In the genomic region with DNA sequence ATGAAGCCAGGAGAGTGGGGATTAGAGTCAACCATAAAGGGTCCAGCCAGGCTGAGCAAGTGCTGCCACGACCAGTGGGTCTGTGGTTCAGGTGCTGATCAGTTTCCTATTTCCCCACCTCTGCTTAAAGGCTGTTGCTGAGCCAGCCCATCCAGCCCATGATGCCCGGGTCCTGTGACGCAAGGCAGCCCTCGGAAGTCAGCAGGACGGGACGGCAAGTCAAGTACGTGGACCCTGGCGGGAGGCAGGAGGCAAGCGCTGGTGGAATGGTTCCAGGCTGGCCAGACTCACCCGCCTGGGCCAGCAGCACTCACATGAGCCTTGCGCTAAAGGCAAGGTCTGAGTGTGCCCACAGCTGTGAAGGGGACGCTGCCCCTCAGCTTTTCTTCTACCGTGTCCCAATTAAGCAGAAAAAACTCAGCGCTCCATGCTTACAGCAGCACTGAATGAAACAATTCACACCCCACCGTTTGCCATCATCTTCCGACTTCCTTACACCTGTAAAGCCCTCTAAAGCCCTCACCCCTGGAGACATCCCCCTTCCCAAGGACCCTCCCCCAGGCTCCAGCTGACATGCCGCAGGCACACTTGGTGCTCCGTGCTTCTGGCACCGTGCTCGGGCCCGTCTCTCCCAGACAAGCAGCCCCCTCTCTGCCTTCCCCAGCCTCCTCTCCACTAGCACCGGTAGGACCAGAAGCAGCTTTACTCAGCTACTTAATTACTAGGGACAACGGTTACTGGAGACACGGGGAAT, we compare ENCODE assay signal across 28 cellular contexts.
"Had no signal": no experiment of that assay in that cellular context is flagged by ENCODE, and none has a peak within 500 bp of the region (broad histone marks: within the 10 kb centered on the region; RNA-seq: fewer than 3 reads in every experiment).

No MANE protein-coding gene starts in this region.

- ATAC-seq: foreskin keratinocyte; left cardiac atrium; left lung; naive thymus-derived CD8-positive, alpha-beta T cell; right cardiac atrium had no signal

- H3K27ac ChIP-seq: coronary artery, esophagus muscularis mucosa, foreskin keratinocyte, heart right ventricle, left lung, ovary, psoas muscle, skin epidermis, stomach, thyroid gland had no signal

- H3K9me3 ChIP-seq: esophagus muscularis mucosa, heart right ventricle, left lung, ovary, psoas muscle, stomach, thyroid gland had no signal

- DNase-seq: dermis blood vessel endothelial cell; effector memory CD4-positive, alpha-beta T cell; foreskin keratinocyte; glutamatergic neuron; heart right ventricle; hippocampal formation; left cardiac atrium; left lung; mesendoderm; midbrain; naive thymus-derived CD8-positive, alpha-beta T cell; nephron progenitor cell; occipital lobe; ovary; psoas muscle; right cardiac atrium; stimulated activated CD4-positive, alpha-beta T cell treated with anti-CD3 and anti-CD28 coated beads, Interleukin-1b, Interleukin-23, amount 100 ng/mL, for 48 hours; stimulated activated CD4-positive, alpha-beta T cell treated with anti-CD3 and anti-CD28 coated beads, Interleukin-4, amount 100 ng/mL, for 1 hour; stimulated activated CD8-positive, alpha-beta memory T cell treated with anti-CD3 and anti-CD28 coated beads, Interleukin-4, amount 100 ng/mL, for 48 hours; stimulated activated naive CD4-positive, alpha-beta T cell; stomach; thyroid gland; trophoblast cell had no signal

- H3K4me3 ChIP-seq: coronary artery, esophagus muscularis mucosa, heart right ventricle, left lung, ovary, psoas muscle, skin epidermis, stomach, thyroid gland had no signal

- FAIRE-seq: endothelial cell of umbilical vein, islet of Langerhans had no signal

- H3K4me3 Mint-ChIP-seq: naive thymus-derived CD8-positive, alpha-beta T cell; nephron progenitor cell had no signal

- H3K27ac Mint-ChIP-seq: nephron progenitor cell had no signal

- H3K4me1 ChIP-seq: esophagus muscularis mucosa, foreskin keratinocyte, heart right ventricle, left lung, psoas muscle, stomach, thyroid gland had no signal

- H3K27me3 ChIP-seq: esophagus muscularis mucosa, foreskin keratinocyte, heart right ventricle, left lung, ovary, stomach, thyroid gland had no signal

- H3K9me3 Mint-ChIP-seq: naive thymus-derived CD8-positive, alpha-beta T cell; nephron progenitor cell had no signal

- H3K27me3 Mint-ChIP-seq: naive thymus-derived CD8-positive, alpha-beta T cell had no signal

- H3K36me3 ChIP-seq: left lung, ovary, thyroid gland had no signal
